ENCODE assay signal across 18 cellular contexts in genomic region chr12:56571131-56571530, GRCh38. TPM values are rescaled to one million over a fixed set of nuclear protein-coding genes. Genes with fewer than 3 reads are reported as not detected.
A peak's percentile ranks its signal among the peaks of the same experiment; 100 is the strongest.
DNase-seq lines count a peak whose midpoint lies in the region; ATAC-seq and TF ChIP-seq lines count a peak whose summit lies in the region.
"Had no signal": no experiment of that assay in that cellular context is flagged by ENCODE, and none has a peak within 500 bp of the region (broad histone marks: within the 10 kb centered on the region; RNA-seq: fewer than 3 reads in every experiment).

No MANE protein-coding gene starts in this region.

- no peaks in the 10 kb centered on the region for H3K9me3 Mint-ChIP-seq in GM23338
- no peaks in the 10 kb centered on the region for H3K9me3 Mint-ChIP-seq in WTC11
- H3K9me3 Mint-ChIP-seq: activated CD4-positive, alpha-beta T cell treated with anti-CD3 and anti-CD28 coated beads, Interleukin-2, amount 10 ng/mL, durations not matched to agents 24 days and 14 days; activated naive CD4-positive, alpha-beta T cell treated with anti-CD3 and anti-CD28 coated beads, Interleukin-2, amount 50 U/mL, for 72 hours; endodermal cell had no signal

- H3K4me3 Mint-ChIP-seq in GM23338 (no peak overlapping the region), WTC11 (no peak overlapping the region)
- H3K4me3 Mint-ChIP-seq: activated CD4-positive, alpha-beta T cell treated with anti-CD3 and anti-CD28 coated beads, Interleukin-2, amount 10 ng/mL, durations not matched to agents 24 days and 14 days; endodermal cell had no signal

- no peaks in the 10 kb centered on the region for H3K79me2 ChIP-seq in GM23338 (replicated peaks; ENCODE audit: insufficient read depth)

- H4K20me1 ChIP-seq in GM23338 (replicated peaks; ENCODE audit: insufficient read depth), result no peaks in the 10 kb centered on the region

- H3K27ac Mint-ChIP-seq in GM23338 (no peak overlapping the region), WTC11 (no peak overlapping the region)
- H3K27ac Mint-ChIP-seq: activated CD4-positive, alpha-beta T cell treated with anti-CD3 and anti-CD28 coated beads, Interleukin-2, amount 10 ng/mL, durations not matched to agents 24 days and 14 days; activated naive CD4-positive, alpha-beta T cell treated with anti-CD3 and anti-CD28 coated beads, Interleukin-2, amount 50 U/mL, for 72 hours; endodermal cell had no signal

- H3K9me2 ChIP-seq in GM23338 (ENCODE audit: insufficient read depth), result no peaks in the 10 kb centered on the region

- H3K4me2 ChIP-seq in GM23338, result no peak overlapping the region

- TF ChIP-seq CTCF in GM23338 (conservative IDR thresholded peaks at IDR 0.05; ENCODE audit: low read depth in 2 of 2) (no peak), WTC11 (IDR thresholded peaks at IDR 0.05) (no peak), GM13977 (IDR thresholded peaks at IDR 0.05; ENCODE audit: extremely low read depth, insufficient read depth, missing control alignments) (no peak)

- peaks cover 6% of the 10 kb centered on the region; the same call in 2 of the 3 replicates for H3K4me1 Mint-ChIP-seq in GM23338
- peaks cover 2% of the 10 kb centered on the region; the same call in 1 of the 2 replicates for H3K4me1 Mint-ChIP-seq in WTC11
- H3K4me1 Mint-ChIP-seq: endodermal cell had no signal

- H3K27ac ChIP-seq in GM23338 (ENCODE audit: low read depth) (no peak overlapping the region), skin epidermis (peak overlapping the region in 17 of 21 experiments; percentile 10 to 77 (median 55))
- H3K27ac ChIP-seq: SK-N-MC had no signal

- H3K4me3 ChIP-seq in GM23338 (no peak overlapping the region), skin epidermis (no peak overlapping the region)
- H3K4me3 ChIP-seq: K562, SK-N-MC had no signal

- DNase-seq in GM23338 (ENCODE audit: low spot score) (no peak), WTC11 (ENCODE audit: low spot score) (no peak), left kidney (ENCODE audit: low read depth, low spot score) (peak; percentile 56), GM13977 (ENCODE audit: low spot score) (no peak), dermis blood vessel endothelial cell (no peak)
- DNase-seq: activated CD4-positive, alpha-beta T cell treated with anti-CD3 and anti-CD28 coated beads, Interleukin-2, amount 10 ng/mL, durations not matched to agents 24 days and 14 days; central memory CD4-positive, alpha-beta T cell; endodermal cell; GDM1; midbrain; nucleus accumbens; stimulated activated naive CD4-positive, alpha-beta T cell treated with Interleukin-2 at 50 U/mL for 16 hours had no signal

- POLR2A ChIA-PET in WTC11 (lab: Charles Lee), result no interaction called here

- no peak overlapping the region for H2AFZ ChIP-seq in GM23338

- no peaks in the 10 kb centered on the region for H3K4me1 ChIP-seq in GM23338 (ENCODE audit: insufficient read depth)

- H3K27me3 ChIP-seq in GM23338 (ENCODE audit: insufficient read depth), result no peaks in the 10 kb centered on the region

- no peaks in the 10 kb centered on the region for H3K27me3 Mint-ChIP-seq in GM23338 (ENCODE audit: insufficient read depth, low read depth, poor library complexity)
- no peaks in the 10 kb centered on the region for H3K27me3 Mint-ChIP-seq in WTC11 (ENCODE audit: low read depth)
- H3K27me3 Mint-ChIP-seq: activated CD4-positive, alpha-beta T cell treated with anti-CD3 and anti-CD28 coated beads, Interleukin-2, amount 10 ng/mL, durations not matched to agents 24 days and 14 days had no signal

- in situ Hi-C loops in GM13977 (cut with MboI; ENCODE audit: low pct_unique_long_range_greater_than_20kb, low sequenced_read_pairs, unreplicated experiment), result no loop called here

- H3F3A ChIP-seq in GM23338 (replicated peaks; ENCODE audit: low read depth), result peaks cover 5% of the 10 kb centered on the region; the same call in 1 of the 2 replicates

- H3K36me3 ChIP-seq in GM23338 (ENCODE audit: insufficient read depth), result no peaks in the 10 kb centered on the region; the same call in 1 of the 2 replicates

- peaks cover 5% of the 10 kb centered on the region; the same call in 1 of the 3 replicates for H3K36me3 Mint-ChIP-seq in GM23338 (ENCODE audit: low read depth)
- no peaks in the 10 kb centered on the region for H3K36me3 Mint-ChIP-seq in WTC11
- H3K36me3 Mint-ChIP-seq: activated naive CD4-positive, alpha-beta T cell treated with anti-CD3 and anti-CD28 coated beads, Interleukin-2, amount 50 U/mL, for 72 hours had no signal

- peak; percentile 28; the same call in 2 of the 3 replicates for ATAC-seq in GM23338
- peak; percentile 38; the same call in 1 of the 2 replicates for ATAC-seq in WTC11
- no peak for ATAC-seq in GM19328 (IDR thresholded peaks at IDR 0.05; ENCODE audit: unreplicated experiment)
- ATAC-seq in HG03159 (IDR thresholded peaks at IDR 0.05; ENCODE audit: unreplicated experiment), result no peak
- ATAC-seq: K562 had no signal

- CTCF ChIA-PET in WTC11 (lab: Charles Lee), result interaction anchor here (1.8 to 2.4 kb wide), 2 partner anchors 20 to 57 kb away, joined by 7 to 8 read pairs; no protein-coding TSS in a partner anchor

TF ChIP-seq in GM23338, 12 proteins besides CTCF, POLR2A, EP300 and RAD21 (continues in another document):
- TF ChIP-seq ZNF114 (CRISPR knock-in tag; IDR thresholded peaks at IDR 0.05), result no peak
- TF ChIP-seq JUNB (IDR thresholded peaks at IDR 0.05; ENCODE audit: unreplicated experiment), result no peak
- TF ChIP-seq ZNF331 (CRISPR knock-in tag; IDR thresholded peaks at IDR 0.05; ENCODE audit: low read depth), result no peak
- TF ChIP-seq NANOG (IDR thresholded peaks at IDR 0.05; ENCODE audit: borderline replicate concordance), result no peak
- TF ChIP-seq, protein P1, sequence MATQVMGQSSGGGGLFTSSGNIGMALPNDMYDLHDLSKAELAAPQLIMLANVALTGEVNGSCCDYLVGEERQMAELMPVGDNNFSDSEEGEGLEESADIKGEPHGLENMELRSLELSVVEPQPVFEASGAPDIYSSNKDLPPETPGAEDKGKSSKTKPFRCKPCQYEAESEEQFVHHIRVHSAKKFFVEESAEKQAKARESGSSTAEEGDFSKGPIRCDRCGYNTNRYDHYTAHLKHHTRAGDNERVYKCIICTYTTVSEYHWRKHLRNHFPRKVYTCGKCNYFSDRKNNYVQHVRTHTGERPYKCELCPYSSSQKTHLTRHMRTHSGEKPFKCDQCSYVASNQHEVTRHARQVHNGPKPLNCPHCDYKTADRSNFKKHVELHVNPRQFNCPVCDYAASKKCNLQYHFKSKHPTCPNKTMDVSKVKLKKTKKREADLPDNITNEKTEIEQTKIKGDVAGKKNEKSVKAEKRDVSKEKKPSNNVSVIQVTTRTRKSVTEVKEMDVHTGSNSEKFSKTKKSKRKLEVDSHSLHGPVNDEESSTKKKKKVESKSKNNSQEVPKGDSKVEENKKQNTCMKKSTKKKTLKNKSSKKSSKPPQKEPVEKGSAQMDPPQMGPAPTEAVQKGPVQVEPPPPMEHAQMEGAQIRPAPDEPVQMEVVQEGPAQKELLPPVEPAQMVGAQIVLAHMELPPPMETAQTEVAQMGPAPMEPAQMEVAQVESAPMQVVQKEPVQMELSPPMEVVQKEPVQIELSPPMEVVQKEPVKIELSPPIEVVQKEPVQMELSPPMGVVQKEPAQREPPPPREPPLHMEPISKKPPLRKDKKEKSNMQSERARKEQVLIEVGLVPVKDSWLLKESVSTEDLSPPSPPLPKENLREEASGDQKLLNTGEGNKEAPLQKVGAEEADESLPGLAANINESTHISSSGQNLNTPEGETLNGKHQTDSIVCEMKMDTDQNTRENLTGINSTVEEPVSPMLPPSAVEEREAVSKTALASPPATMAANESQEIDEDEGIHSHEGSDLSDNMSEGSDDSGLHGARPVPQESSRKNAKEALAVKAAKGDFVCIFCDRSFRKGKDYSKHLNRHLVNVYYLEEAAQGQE (IDR thresholded peaks at IDR 0.05; ENCODE audit: unreplicated experiment), result no peak
- no peak for TF ChIP-seq EZH2phosphoT487 (IDR thresholded peaks at IDR 0.05; ENCODE audit: unreplicated experiment)

TF ChIP-seq in WTC11, 78 proteins besides CTCF, POLR2A, EP300 and RAD21:
- TF ChIP-seq ETV6 (CRISPR knock-in tag; IDR thresholded peaks at IDR 0.05), result no peak

RNA-seq across cellular contexts. Expression of gene RBMS2, which starts 49.5 kb away (rescaled TPM):
- 13.1 and 16.8 TPM in 2 replicates for total RNA-seq in GM23338 (2014; rRNA removed; shearing (Covaris generic))
- 4.3 and 9.2 TPM in 2 replicates for polyA plus RNA-seq in GM23338 (2016; fragmentation: Nextera tagmentation; extraction: Ambion mirVana)
- total RNA-seq in WTC11 (2021), result 11.8 to 16.7 TPM (median 16.1 TPM) in 3 replicates
- total RNA-seq in dermis blood vessel endothelial cell, result 37.9 and 76.6 TPM in 2 replicates

RNA-seq across cellular contexts. Expression of gene BAZ2A, which starts 59.0 kb away (rescaled TPM):
- 89.6 and 109 TPM in 2 replicates for total RNA-seq in GM23338 (2014; rRNA removed; shearing (Covaris generic))
- polyA plus RNA-seq in GM23338 (2016; fragmentation: Nextera tagmentation; extraction: Ambion mirVana), result 111 and 130 TPM in 2 replicates
- total RNA-seq in WTC11 (2021), result 103 to 114 TPM (median 108 TPM) in 3 replicates
- 23.5 and 40.9 TPM in 2 replicates for total RNA-seq in dermis blood vessel endothelial cell

Comparison
In these comparisons a context has a peak if more than half of its experiments do, and no peak if none do; other contexts are left out.
1. ATAC-seq: peak in GM23338 (single experiment) and WTC11 (single experiment); none in GM19328 (single experiment) and HG03159 (single experiment).